Comparison of ENCODE assay signal across 20 cellular contexts in genomic region chr16:63789603-63790002, GRCh38.
A peak's percentile ranks its signal among the peaks of the same experiment; 100 is the strongest.
DNase-seq lines count a peak whose midpoint lies in the region; ATAC-seq and TF ChIP-seq lines count a peak whose summit lies in the region.
"Had no signal": no experiment of that assay in that cellular context is flagged by ENCODE, and none has a peak within 500 bp of the region (broad histone marks: within the 10 kb centered on the region; RNA-seq: fewer than 3 reads in every experiment).

No MANE protein-coding gene starts in this region.

- TF ChIP-seq CTCF in Loucy (conservative IDR thresholded peaks at IDR 0.05; ENCODE audit: low read length) (0 out of 2 replicates have a peak, but pooled peaks have one; percentile 16), WTC11 (IDR thresholded peaks at IDR 0.05) (0 out of 2 replicates have a peak, but pooled peaks have one; percentile 20), kidney epithelial cell (IDR thresholded peaks at IDR 0.05; ENCODE audit: insufficient read depth, low read length, poor library complexity, severe bottlenecking) (peak; percentile 6)

- H2AFZ ChIP-seq in Loucy (ENCODE audit: low read length): no peak overlapping the region

- no peak overlapping the region for H3K9ac ChIP-seq in Loucy (ENCODE audit: low read depth, low read length, poor library complexity, severe bottlenecking)

- ATAC-seq in WTC11: 0 out of 2 replicates have a peak, but pooled peaks have one; percentile 38
- ATAC-seq: A549; pancreas; stimulated activated naive B cell treated with anti-CD40 and anti-IgM and Interleukin-4, amounts not matched to agents 10 μg/mL and 1 μg/mL and 100 μg/mL, for 72 hours; T-cell had no signal

- no peak overlapping the region for H3K4me3 ChIP-seq in Loucy (ENCODE audit: low read length, poor library complexity, severe bottlenecking)
- H3K4me3 ChIP-seq in kidney epithelial cell (ENCODE audit: low read depth, low read length): no peak overlapping the region
- H3K4me3 ChIP-seq: A549, ascending aorta, pancreas had no signal

- H3K79me2 ChIP-seq in Loucy (ENCODE audit: insufficient read depth, low read length): no peaks in the 10 kb centered on the region

- H3K4me1 Mint-ChIP-seq in WTC11: peaks cover 8% of the 10 kb centered on the region
- H3K4me1 Mint-ChIP-seq: stimulated activated naive B cell treated with anti-CD40 and anti-IgM and Interleukin-4, amounts not matched to agents 10 μg/mL and 1 μg/mL and 100 μg/mL, for 72 hours; T-cell had no signal

- no peak overlapping the region for H3K4me3 Mint-ChIP-seq in WTC11
- H3K4me3 Mint-ChIP-seq: dendritic cell treated with granulocyte-macrophage colony-stimulating factor and Interleukin-4, amounts not matched to agents 40 ng/mL and 50 ng/mL, for 4 days; stimulated activated naive B cell treated with anti-CD40 and anti-IgM and Interleukin-4, amounts not matched to agents 10 μg/mL and 1 μg/mL and 100 μg/mL, for 72 hours; T-cell; type B pancreatic cell had no signal

- no peaks in the 10 kb centered on the region for H3F3A ChIP-seq in Loucy (ENCODE audit: low read depth)

- H3K36me3 ChIP-seq in Loucy (ENCODE audit: insufficient read depth, low read length) (no peaks in the 10 kb centered on the region), kidney epithelial cell (ENCODE audit: control insufficient read depth, insufficient read depth, low read length) (no peaks in the 10 kb centered on the region)
- H3K36me3 ChIP-seq: ascending aorta, pancreas had no signal

- no peak overlapping the region for H3K27ac Mint-ChIP-seq in WTC11
- H3K27ac Mint-ChIP-seq: dendritic cell treated with granulocyte-macrophage colony-stimulating factor and Interleukin-4, amounts not matched to agents 40 ng/mL and 50 ng/mL, for 4 days; stimulated activated naive B cell treated with anti-CD40 and anti-IgM and Interleukin-4, amounts not matched to agents 10 μg/mL and 1 μg/mL and 100 μg/mL, for 72 hours; T-cell; type B pancreatic cell had no signal

- no peaks in the 10 kb centered on the region for H4K20me1 ChIP-seq in Loucy (ENCODE audit: insufficient read depth, low read length, poor library complexity, severe bottlenecking)

- no peaks in the 10 kb centered on the region for H3K9me2 ChIP-seq in Loucy (replicated peaks; ENCODE audit: low read depth, low read length)

- H3K9me3 ChIP-seq in Loucy (ENCODE audit: insufficient read depth, low read depth, low read length): no peaks in the 10 kb centered on the region; the same call in 1 of the 2 replicates
- H3K9me3 ChIP-seq: ascending aorta, pancreas had no signal

- CTCF ChIA-PET in WTC11 (lab: Charles Lee): no interaction called here

- H3K27me3 Mint-ChIP-seq in WTC11 (ENCODE audit: low read depth): peaks cover 4% of the 10 kb centered on the region
- H3K27me3 Mint-ChIP-seq: dendritic cell treated with granulocyte-macrophage colony-stimulating factor and Interleukin-4, amounts not matched to agents 40 ng/mL and 50 ng/mL, for 4 days; stimulated activated naive B cell treated with anti-CD40 and anti-IgM and Interleukin-4, amounts not matched to agents 10 μg/mL and 1 μg/mL and 100 μg/mL, for 72 hours; T-cell; type B pancreatic cell had no signal

- peaks cover 52% of the 10 kb centered on the region for H3K36me3 Mint-ChIP-seq in WTC11
- H3K36me3 Mint-ChIP-seq: stimulated activated naive B cell treated with anti-CD40 and anti-IgM and Interleukin-4, amounts not matched to agents 10 μg/mL and 1 μg/mL and 100 μg/mL, for 72 hours; T-cell; type B pancreatic cell had no signal

- H3K4me1 ChIP-seq in Loucy (ENCODE audit: insufficient read depth, low read length, poor library complexity, severe bottlenecking): no peaks in the 10 kb centered on the region
- H3K4me1 ChIP-seq: A549, ascending aorta, pancreas had no signal

- peak; percentile 5 for DNase-seq in NCI-H748 (lab: John Stamatoyannopoulos, UW; ENCODE audit: unreplicated experiment)
- no peak for DNase-seq in NCI-H748 treated with DMSO at 0.1 percent for 48 hours (lab: John Stamatoyannopoulos, UW)
- no peak for DNase-seq in WTC11 (ENCODE audit: low spot score)
- no peak for DNase-seq in kidney epithelial cell (ENCODE audit: low read depth)
- DNase-seq in D341Med (ENCODE audit: low spot score): no peak
- no peak for DNase-seq in COLO829 (ENCODE audit: low spot score)
- DNase-seq in NCI-H345 treated with DMSO at 0.1 percent for 48 hours (lab: John Stamatoyannopoulos, UW; ENCODE audit: unreplicated experiment): no peak
- DNase-seq: activated naive CD4-positive, alpha-beta T cell; COR-L47; hippocampal formation; NCI-H1417 treated with DMSO at 0.1 percent for 48 hours; NCI-H2227 treated with DMSO at 0.1 percent for 48 hours; pancreas; stimulated activated naive B cell treated with anti-CD40 and anti-IgM and Interleukin-4, amounts not matched to agents 10 μg/mL and 1 μg/mL and 100 μg/mL, for 72 hours; T-cell had no signal

- no peak overlapping the region for H3K4me2 ChIP-seq in Loucy (ENCODE audit: low read depth, low read length, poor library complexity, severe bottlenecking)
- H3K4me2 ChIP-seq: A549 had no signal

- H3K27me3 ChIP-seq in Loucy (ENCODE audit: insufficient read depth, low read length, poor library complexity, severe bottlenecking) (no peaks in the 10 kb centered on the region), kidney epithelial cell (ENCODE audit: control insufficient read depth, insufficient read depth, low read length) (no peaks in the 10 kb centered on the region)
- H3K27me3 ChIP-seq: ascending aorta, pancreas had no signal

- POLR2A ChIA-PET in WTC11 (lab: Charles Lee): no interaction called here

- peaks cover 50% of the 10 kb centered on the region for H3K9me3 Mint-ChIP-seq in WTC11
- H3K9me3 Mint-ChIP-seq: type B pancreatic cell had no signal

TF ChIP-seq in WTC11, 78 proteins besides CTCF, POLR2A, EP300 and RAD21 (continues in another document):
- TF ChIP-seq USF2 (CRISPR knock-in tag; IDR thresholded peaks at IDR 0.05) (no peak), ESRRA (CRISPR knock-in tag; IDR thresholded peaks at IDR 0.05; ENCODE audit: borderline replicate concordance) (no peak), EMX1 (CRISPR knock-in tag; IDR thresholded peaks at IDR 0.05) (no peak), MXD4 (CRISPR knock-in tag; IDR thresholded peaks at IDR 0.05; ENCODE audit: borderline replicate concordance) (no peak), SOX15 (CRISPR knock-in tag; IDR thresholded peaks at IDR 0.05) (no peak), SMAD4 (CRISPR knock-in tag; IDR thresholded peaks at IDR 0.05) (no peak), ZNF425 (CRISPR knock-in tag; conservative IDR thresholded peaks at IDR 0.05) (no peak), CREB1 (CRISPR knock-in tag; IDR thresholded peaks at IDR 0.05) (no peak), ZNF317 (CRISPR knock-in tag; IDR thresholded peaks at IDR 0.05; ENCODE audit: borderline replicate concordance, low read depth) (no peak), ZNF671 (CRISPR knock-in tag; IDR thresholded peaks at IDR 0.05) (no peak), CREM (CRISPR knock-in tag; IDR thresholded peaks at IDR 0.05) (no peak), ELF4 (CRISPR knock-in tag; IDR thresholded peaks at IDR 0.05; ENCODE audit: low read depth) (no peak), GTF2I (CRISPR knock-in tag; conservative IDR thresholded peaks at IDR 0.05) (no peak), RORB (CRISPR knock-in tag; IDR thresholded peaks at IDR 0.05) (no peak), ATF6 (CRISPR knock-in tag; IDR thresholded peaks at IDR 0.05) (no peak), ATF1 (CRISPR knock-in tag; IDR thresholded peaks at IDR 0.05) (no peak)
